In the genomic region with DNA sequence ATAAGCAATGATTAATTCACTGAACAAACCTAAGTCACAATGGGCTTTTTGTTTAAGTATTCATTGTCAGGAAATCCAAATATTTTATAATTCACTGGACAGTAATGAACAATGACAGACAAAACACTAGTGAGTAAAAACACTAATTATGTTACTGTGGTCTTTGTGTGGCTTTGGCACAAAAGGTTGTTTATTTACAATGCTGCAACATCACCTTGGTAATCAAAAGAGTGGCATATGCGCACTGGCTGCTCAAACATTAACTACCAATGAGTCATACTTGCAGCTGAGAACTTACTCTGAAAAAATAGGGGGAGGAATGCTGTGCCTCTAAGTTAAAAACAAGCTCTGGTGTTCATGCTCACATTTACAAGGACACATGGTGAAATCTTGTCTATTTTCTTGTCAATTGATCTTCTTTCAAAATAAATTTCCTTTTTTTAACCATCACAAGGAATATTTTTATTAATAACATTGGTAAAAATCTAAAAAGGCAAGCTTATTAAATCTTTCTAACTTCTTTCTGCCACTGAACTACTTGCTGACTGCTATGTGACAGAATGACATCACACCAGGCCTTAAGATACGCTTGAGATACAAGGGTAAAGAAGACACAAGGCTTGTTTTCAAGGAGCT, we compare ENCODE assay signal across 8 cellular contexts.
A peak's percentile ranks its signal among the peaks of the same experiment; 100 is the strongest.
DNase-seq lines count a peak whose midpoint lies in the region; ATAC-seq and TF ChIP-seq lines count a peak whose summit lies in the region.

No MANE protein-coding gene starts in this region.

- H3K27ac ChIP-seq in adrenal gland (peak overlapping the region in 4 of 5 donors; percentile 36 to 71 (median 54)), skin epidermis (peak overlapping the region in 13 of 21 experiments; percentile 8 to 75 (median 39))

- peak; percentile 59 for ATAC-seq in GM18505 (IDR thresholded peaks at IDR 0.05; ENCODE audit: unreplicated experiment)
- peak; percentile 41 for ATAC-seq in HG02884 (IDR thresholded peaks at IDR 0.05; ENCODE audit: unreplicated experiment)

- peaks cover 13 to 18% of the 10 kb centered on the region in 2 donors for H3K4me1 ChIP-seq in adrenal gland (replicated peaks in 1 of 2)

- H3K4me3 ChIP-seq in adrenal gland = no peak overlapping the region
- H3K4me3 ChIP-seq in skin epidermis = no peak overlapping the region

- no peaks in the 10 kb centered on the region for H3K9me3 ChIP-seq in adrenal gland (replicated peaks in 1 of 3)

- WGBS in adrenal gland, 4 donors = 29 to 42% (median 35%) methylated on average over 2 of the region's 2 CpGs

- DNase-seq in AG08396 (ENCODE audit: low spot score) (peak; percentile 69), NCI-H2081 (lab: John Stamatoyannopoulos, UW) (peak; percentile 70 to 91), adrenal gland (peak in 5 of 7 donors; percentile 35 to 58 (median 48)), hepatic stellate cell (ENCODE audit: low spot score) (peak; percentile 53), GF-D8 (lab: John Stamatoyannopoulos, UW) (no peak)

- H3K27me3 ChIP-seq in adrenal gland = no peaks in the 10 kb centered on the region

- intact Hi-C loops in adrenal gland (cut with DNase I) = no loop called here

- H3K36me3 ChIP-seq in adrenal gland (replicated peaks in 1 of 2) = no peaks in the 10 kb centered on the region

- TF ChIP-seq CTCF in adrenal gland (IDR thresholded peaks at IDR 0.05) = no peak

- TF ChIP-seq POLR2A in GM18505 (IDR thresholded peaks at IDR 0.05; ENCODE audit: borderline replicate concordance, extremely low read depth, insufficient read depth, insufficient read length) = no peak
- no peak for TF ChIP-seq POLR2A in adrenal gland (IDR thresholded peaks at IDR 0.05)
